8 cellular contexts compared by ENCODE assay signal in the genomic region with DNA sequence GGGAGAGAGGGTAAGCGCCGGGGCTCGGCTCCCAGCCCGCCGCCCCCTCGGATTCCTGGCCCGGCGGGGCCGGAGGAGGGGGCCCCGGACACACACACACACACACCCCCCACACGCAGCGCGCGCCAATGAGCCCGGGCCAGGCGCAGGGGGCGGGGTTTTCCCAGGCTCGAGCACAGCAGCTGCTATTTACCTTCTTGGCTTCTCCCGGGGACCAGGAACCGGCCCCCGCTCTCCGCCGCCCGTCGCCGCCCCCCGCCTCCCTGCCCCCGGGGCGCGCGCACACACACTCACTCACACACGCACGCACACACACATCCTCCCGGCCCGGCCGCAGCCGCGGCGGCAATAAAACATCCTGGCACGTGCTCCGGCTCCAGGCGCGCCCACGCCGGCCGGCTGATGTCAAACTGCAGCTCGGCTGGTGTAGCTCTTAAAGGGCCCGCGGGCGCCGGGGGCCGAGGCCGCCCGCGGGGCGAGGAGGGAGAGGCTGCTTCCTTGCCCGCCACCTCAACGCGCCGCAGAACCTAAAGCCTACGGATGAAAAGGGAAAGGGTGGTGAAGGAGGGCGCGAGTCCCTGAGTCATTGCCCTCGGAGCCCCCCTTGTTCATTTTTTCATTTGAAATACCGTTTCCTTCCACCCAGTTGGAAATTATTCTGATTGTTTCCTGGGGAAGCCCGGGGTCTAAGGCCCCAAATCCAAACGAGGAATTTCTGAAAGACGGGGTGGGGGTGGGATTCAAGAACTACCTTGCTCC. TPM values are rescaled to one million over a fixed set of nuclear protein-coding genes. Genes with fewer than 3 reads are reported as not detected.
A peak's percentile ranks its signal among the peaks of the same experiment; 100 is the strongest.
DNase-seq lines count a peak whose midpoint lies in the region; ATAC-seq and TF ChIP-seq lines count a peak whose summit lies in the region.

No MANE protein-coding gene starts in this region.

- H3K4me3 ChIP-seq in colonic mucosa: peak overlapping the region; percentile 54

- peak; percentile 87 for DNase-seq in AG08395 (ENCODE audit: low spot score)
- DNase-seq in NCI-H446 (lab: John Stamatoyannopoulos, UW): peak; percentile 68 to 83
- DNase-seq in activated CD4-positive, alpha-beta T cell treated with anti-CD3 and anti-CD28 coated beads for 48 hours: peak; percentile 88
- peak; percentile 94 for DNase-seq in colonic mucosa
- peak; percentile 97 for DNase-seq in left lobe of liver (ENCODE audit: low spot score)
- DNase-seq in stimulated activated CD4-positive, alpha-beta T cell treated with anti-CD3 and anti-CD28 coated beads, Interleukin-2, amount 100 ng/mL, for 24 hours: peak; percentile 82 to 85

- no peaks in the 10 kb centered on the region for H3K36me3 ChIP-seq in colonic mucosa

- ATAC-seq in GM19023 (IDR thresholded peaks at IDR 0.05; ENCODE audit: unreplicated experiment): peak; percentile 40
- ATAC-seq in HG03280 (IDR thresholded peaks at IDR 0.05; ENCODE audit: unreplicated experiment): peak; percentile 39
- peak; percentile 62 for ATAC-seq in left lobe of liver

- TF ChIP-seq CTCF in colonic mucosa (IDR thresholded peaks at IDR 0.05): no peak

- H3K27ac ChIP-seq in colonic mucosa: peak overlapping the region; percentile 89

- H3K9ac ChIP-seq in colonic mucosa (ENCODE audit: low read depth in 2 of 2, low read length in 2 of 2): peak overlapping the region; percentile 81 to 89

- no peaks in the 10 kb centered on the region for H3K27me3 ChIP-seq in colonic mucosa

- no peaks in the 10 kb centered on the region for H3K4me1 ChIP-seq in colonic mucosa

- intact Hi-C loops in colonic mucosa (cut with DNase I): loop anchor here (10.0 kb wide), 3 partner anchors 60 to 250 kb away; no protein-coding TSS in a partner anchor

- no peaks in the 10 kb centered on the region for H3K9me3 ChIP-seq in colonic mucosa

RNA-seq across cellular contexts. Expression of a gene that starts 1.0 kb away (rescaled TPM):
- 100 to 1,000 TPM; 102 TPM for total RNA-seq in colonic mucosa
- total RNA-seq in left lobe of liver: 21.3 TPM

Comparison
In these comparisons a context has a peak if more than half of its experiments do, and no peak if none do; other contexts are left out.
1. Peak in every context shown above with its lines: DNase-seq, ATAC-seq, H3K4me3 ChIP-seq and H3K27ac ChIP-seq.